ENCODE assay signal across 8 cellular contexts in the genomic region with DNA sequence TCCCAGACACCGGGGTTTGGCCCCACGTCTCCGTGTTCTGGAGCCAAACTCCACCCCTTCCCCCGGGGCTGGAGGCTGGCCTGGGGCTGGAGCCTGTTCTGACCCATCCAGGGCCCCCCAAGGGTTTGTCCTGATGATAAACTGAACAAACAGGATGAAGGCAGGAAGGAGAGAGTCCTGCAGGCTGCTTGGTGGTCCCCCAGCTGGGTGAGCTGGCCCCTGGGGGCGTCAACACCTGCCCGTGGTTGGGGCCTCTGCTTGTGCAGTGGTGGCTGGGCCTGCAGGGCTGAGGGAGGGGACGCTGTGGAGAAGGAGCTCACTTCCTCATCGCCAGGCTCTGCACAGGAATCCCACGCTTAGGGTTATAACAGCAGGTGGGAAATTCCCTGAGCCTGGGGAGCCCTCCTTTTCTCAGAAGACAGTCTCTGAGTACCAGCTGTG. TPM values are rescaled to one million over a fixed set of nuclear protein-coding genes. Genes with fewer than 3 reads are reported as not detected.
DNase-seq lines count a peak whose midpoint lies in the region; ATAC-seq and TF ChIP-seq lines count a peak whose summit lies in the region.

No MANE protein-coding gene starts in this region.

- H3K27ac ChIP-seq in heart left ventricle (peak overlapping the region in 8 of 12 donors; percentile 68 to 95 (median 79)), WERI-Rb-1 (no peak overlapping the region)

- H3K9me3 Mint-ChIP-seq in IgD-negative memory B cell = no peaks in the 10 kb centered on the region
- no peaks in the 10 kb centered on the region for H3K9me3 Mint-ChIP-seq in nephron

- peak overlapping the region; percentile 96 to 99 (median 97) for H3K27ac Mint-ChIP-seq in IgD-negative memory B cell
- peak overlapping the region; percentile 80 to 91 (median 85) for H3K27ac Mint-ChIP-seq in nephron

- peaks cover 0 to 79% (median 36%) of the 10 kb centered on the region in 12 donors for H3K4me1 ChIP-seq in heart left ventricle

- TF ChIP-seq CTCF in heart left ventricle (IDR thresholded peaks at IDR 0.05) (no peak), nephron (IDR thresholded peaks at IDR 0.05; ENCODE audit: unreplicated experiment in 3 of 3) (no peak), WERI-Rb-1 (IDR thresholded peaks at IDR 0.05; ENCODE audit: low read depth, low read length) (no peak)

- peak overlapping the region; percentile 91 to 99 (median 96) for H3K4me3 Mint-ChIP-seq in IgD-negative memory B cell
- H3K4me3 Mint-ChIP-seq in nephron = peak overlapping the region; percentile 57 to 63 (median 59)

- no peak for TF ChIP-seq POLR2A in heart left ventricle (IDR thresholded peaks at IDR 0.05)

- H3K4me1 Mint-ChIP-seq in IgD-negative memory B cell (peaks cover 29 to 45% (median 42%) of the 10 kb centered on the region in 3 donors), nephron (peaks cover 44% of the 10 kb centered on the region)

- H3K27me3 Mint-ChIP-seq in IgD-negative memory B cell = no peaks in the 10 kb centered on the region
- peaks cover 15% of the 10 kb centered on the region for H3K27me3 Mint-ChIP-seq in nephron (ENCODE audit: low read depth)

- no peak for DNase-seq in heart left ventricle
- DNase-seq in cardiac septum (ENCODE audit: low spot score) = no peak
- peak; percentile 54 for DNase-seq in activated naive CD4-positive, alpha-beta T cell treated with anti-CD3 and anti-CD28 coated beads, Interleukin-2, amount 50 U/mL, for 16 hours
- no peak for DNase-seq in D341Med (ENCODE audit: low spot score)
- no peak for DNase-seq in WERI-Rb-1
- DNase-seq in T1000 (lab: John Stamatoyannopoulos, UW) = no peak

- H3K27me3 ChIP-seq in heart left ventricle = no peaks in the 10 kb centered on the region
- no peaks in the 10 kb centered on the region for H3K27me3 ChIP-seq in WERI-Rb-1 (ENCODE audit: insufficient read depth, low read depth, severe bottlenecking)

- peak overlapping the region in 10 of 12 donors; percentile 45 to 71 (median 54) for H3K4me3 ChIP-seq in heart left ventricle
- H3K4me3 ChIP-seq in WERI-Rb-1 (ENCODE audit: low read depth, low read length) = no peak overlapping the region

- H3K9me3 ChIP-seq in heart left ventricle (no peaks in the 10 kb centered on the region), WERI-Rb-1 (ENCODE audit: severe bottlenecking) (no peaks in the 10 kb centered on the region)

- intact Hi-C loops in heart left ventricle (cut with DNase I) (no loop called here), cardiac septum (cut with DNase I) (no loop called here)

- H3K36me3 Mint-ChIP-seq in IgD-negative memory B cell (peaks cover 3% of the 10 kb centered on the region), nephron (ENCODE audit: low read depth) (no peaks in the 10 kb centered on the region)

- 46 to 60% (median 51%) methylated on average over 7 to 9 of the region's 9 CpGs for WGBS in heart left ventricle, 4 donors

- no peak for ATAC-seq in heart left ventricle

- peaks cover 0 to 19% (median 0%) of the 10 kb centered on the region in 9 donors for H3K36me3 ChIP-seq in heart left ventricle
- H3K36me3 ChIP-seq in WERI-Rb-1 = no peaks in the 10 kb centered on the region

RNA-seq across cellular contexts. Expression of a gene that starts 2.3 kb away (rescaled TPM):
- total RNA-seq in heart left ventricle = 10 to 100 TPM in 6 of 9 donors, 1 to 10 TPM in 3; 6.0 to 45.9 (median 11.5) TPM
- polyA plus RNA-seq in heart left ventricle = 1 to 10 TPM; 5.8 to 8.1 TPM
- total RNA-seq in cardiac septum = 16.5 TPM
- 39.8 TPM for polyA plus RNA-seq in IgD-negative memory B cell

RNA-seq across cellular contexts. Expression of a gene that starts 42.7 kb away (rescaled TPM):
- total RNA-seq in heart left ventricle (10 to 100 TPM; 14.3 to 25.8 (median 18.4) TPM), cardiac septum (22.6 TPM)
- polyA plus RNA-seq in heart left ventricle (10 to 100 TPM; 11.1 to 27.9 TPM), IgD-negative memory B cell (1.3 TPM)
